32 cellular contexts compared by ENCODE assay signal in the genomic region with DNA sequence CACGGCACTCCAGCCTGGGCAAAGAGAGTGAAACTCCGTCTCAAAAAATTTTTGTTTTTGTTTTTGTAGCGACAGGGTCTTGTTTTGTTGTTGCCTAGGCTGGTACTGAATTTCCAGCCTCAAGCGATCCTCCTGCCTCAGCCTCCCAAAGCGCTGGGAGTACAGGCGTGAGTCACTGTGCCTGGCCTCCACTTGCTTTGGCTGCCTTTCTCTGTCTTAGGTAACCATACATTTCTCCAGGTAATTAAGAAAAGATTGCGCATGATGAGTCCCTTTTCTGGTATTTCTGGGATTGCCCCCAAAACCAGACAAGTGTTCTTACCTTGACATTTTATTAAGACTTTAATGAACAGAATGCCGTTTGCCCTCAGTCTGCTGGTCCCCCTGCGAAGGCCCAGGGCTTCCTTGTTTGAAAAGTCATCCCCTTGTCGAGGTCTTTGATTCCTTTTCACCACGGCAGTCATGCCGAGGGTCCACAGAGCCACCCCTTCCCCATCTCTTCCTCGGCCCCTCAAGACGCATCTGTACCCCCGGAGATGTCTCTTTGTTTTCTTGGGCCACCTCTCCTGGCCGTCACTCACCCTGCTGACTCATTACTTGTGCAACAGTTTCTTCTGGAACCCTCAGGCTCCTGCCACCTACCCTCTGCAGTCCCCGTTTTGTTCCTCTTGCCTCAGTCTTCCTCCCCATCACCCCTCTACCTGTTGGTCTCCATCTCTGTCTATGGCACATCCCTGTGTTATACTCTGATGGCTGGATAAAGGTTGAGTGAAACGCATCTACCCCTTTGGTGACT.
DNase-seq lines count a peak whose midpoint lies in the region; ATAC-seq and TF ChIP-seq lines count a peak whose summit lies in the region.
"Had no signal": no experiment of that assay in that cellular context is flagged by ENCODE, and none has a peak within 500 bp of the region (broad histone marks: within the 10 kb centered on the region; RNA-seq: fewer than 3 reads in every experiment).

No MANE protein-coding gene starts in this region.

- WGBS in mammary epithelial cell (ENCODE audit: low coverage, missing lambda C conversion rate): 76% methylated on average over 17 of the region's 18 CpGs

- no peaks in the 10 kb centered on the region for H3F3A ChIP-seq in GM23338 (replicated peaks; ENCODE audit: low read depth)

- dilution Hi-C loops in mammary epithelial cell (cut with HindIII; ENCODE audit: low sequenced_read_pairs): no loop called here

- H3K27ac ChIP-seq in GM23338 (ENCODE audit: low read depth) (no peak overlapping the region), mammary epithelial cell (ENCODE audit: insufficient read depth, low read depth, low read length) (peak overlapping the region; percentile 50), left lung (no peak overlapping the region)
- H3K27ac ChIP-seq: BLaER1 treated with 17β-estradiol and CSF1 and Interleukin-3, amounts not matched to agents 10 nM and 100 nM; colonic mucosa; gastrocnemius medialis; SJCRH30; tibial artery had no signal

- H3K27me3 Mint-ChIP-seq in GM23338 (ENCODE audit: insufficient read depth, low read depth, poor library complexity) (peaks cover 7% of the 10 kb centered on the region), neural crest cell (ENCODE audit: low read depth) (no peaks in the 10 kb centered on the region), CD14-positive monocyte (ENCODE audit: low read depth in 3 of 3) (peaks cover 6 to 12% (median 6%) of the 10 kb centered on the region in 3 donors)
- H3K27me3 Mint-ChIP-seq: activated CD4-positive, alpha-beta memory T cell treated with anti-CD3 and anti-CD28 coated beads for 36 hours had no signal

- H3K27me3 ChIP-seq in GM23338 (ENCODE audit: insufficient read depth) (no peaks in the 10 kb centered on the region), mammary epithelial cell (ENCODE audit: insufficient read depth, low read length) (no peaks in the 10 kb centered on the region), left lung (no peaks in the 10 kb centered on the region)
- H3K27me3 ChIP-seq: BLaER1 treated with 17β-estradiol and CSF1 and Interleukin-3, amounts not matched to agents 10 nM and 100 nM; colonic mucosa; gastrocnemius medialis; SJCRH30 had no signal

- BruUV-seq in mammary epithelial cell (replicated peaks; lab: Mats Ljungman, UMichigan): no TSS peak

- H3K4me1 Mint-ChIP-seq in GM23338: peaks cover 25% of the 10 kb centered on the region
- no peaks in the 10 kb centered on the region for H3K4me1 Mint-ChIP-seq in neural crest cell
- peaks cover 17% of the 10 kb centered on the region for H3K4me1 Mint-ChIP-seq in CD14-positive monocyte

- CTCF ChIA-PET in mammary epithelial cell (lab: Charles Lee; ENCODE audit: low non-redundant PET): no interaction called here

- H3K36me3 Mint-ChIP-seq in GM23338 (ENCODE audit: low read depth): peaks cover 10% of the 10 kb centered on the region; the same call in 2 of the 3 replicates
- no peaks in the 10 kb centered on the region for H3K36me3 Mint-ChIP-seq in neural crest cell (ENCODE audit: low read depth)
- peaks cover 0 to 1% of the 10 kb centered on the region in 2 donors for H3K36me3 Mint-ChIP-seq in CD14-positive monocyte
- H3K36me3 Mint-ChIP-seq: activated CD4-positive, alpha-beta memory T cell treated with anti-CD3 and anti-CD28 coated beads for 36 hours had no signal

- H3K4me3 ChIP-seq in GM23338 (no peak overlapping the region), mammary epithelial cell (replicated peaks in 1 of 3; ENCODE audit: insufficient read depth in 1 of 3, low read depth in 2 of 3, low read length in 3 of 3) (no peak overlapping the region), left lung (no peak overlapping the region)
- H3K4me3 ChIP-seq: BLaER1 treated with 17β-estradiol and CSF1 and Interleukin-3, amounts not matched to agents 10 nM and 100 nM; colonic mucosa; gastrocnemius medialis; SJCRH30; skin epidermis; tibial artery had no signal

- H3K79me2 ChIP-seq in GM23338 (replicated peaks; ENCODE audit: insufficient read depth) (peaks cover 21% of the 10 kb centered on the region), mammary epithelial cell (ENCODE audit: insufficient read depth, low read length) (peaks cover 97% of the 10 kb centered on the region)

- H3K9me2 ChIP-seq in GM23338 (ENCODE audit: insufficient read depth): no peaks in the 10 kb centered on the region

- H3K4me2 ChIP-seq in GM23338 (no peak overlapping the region), mammary epithelial cell (ENCODE audit: insufficient read depth, low read depth, low read length) (peak overlapping the region; percentile 42)
- H3K4me2 ChIP-seq: BLaER1 treated with 17β-estradiol and CSF1 and Interleukin-3, amounts not matched to agents 10 nM and 100 nM had no signal

- intact Hi-C loops in mammary epithelial cell (cut with micrococcal nuclease) (no loop called here), CD14-positive monocyte (cut with micrococcal nuclease) (no loop called here), left lung (cut with DNase I) (no loop called here)

- H3K27ac Mint-ChIP-seq in GM23338 (peak overlapping the region; percentile 22; the same call in 1 of the 2 replicates), neural crest cell (ENCODE audit: unreplicated experiment) (peak overlapping the region; percentile 67), CD14-positive monocyte (no peak overlapping the region)
- H3K27ac Mint-ChIP-seq: activated CD4-positive, alpha-beta memory T cell treated with anti-CD3 and anti-CD28 coated beads for 36 hours; activated T-helper 1 cell treated with anti-CD3 and anti-CD28 coated beads, Interleukin-12 subunit alpha, Interleukin-12 subunit beta, Interleukin-2, Interleukin-4 antibody, amounts not matched to agents 30 ng/mL and 10 ng/mL and 1 ng/mL, durations not matched to agents 14 hours and 24 hours and 36 hours; effector memory CD8-positive, alpha-beta T cell; HFFc6 had no signal

- TF ChIP-seq CTCF in GM23338 (conservative IDR thresholded peaks at IDR 0.05; ENCODE audit: low read depth in 2 of 2) (no peak), mammary epithelial cell (conservative IDR thresholded peaks at IDR 0.05 in 1 of 2, IDR thresholded peaks at IDR 0.05 in 1 of 2; ENCODE audit: extremely low read depth in 1 of 2, insufficient read depth in 1 of 2, low read depth in 1 of 2, low read length in 2 of 2) (no peak), neural crest cell (conservative IDR thresholded peaks at IDR 0.05) (no peak), CD14-positive monocyte (IDR thresholded peaks at IDR 0.05) (no peak), left lung (IDR thresholded peaks at IDR 0.05) (no peak)

- peak overlapping the region; percentile 19 for H3K9ac ChIP-seq in mammary epithelial cell (ENCODE audit: insufficient read depth, low read length)
- H3K9ac ChIP-seq: BLaER1 treated with 17β-estradiol and CSF1 and Interleukin-3, amounts not matched to agents 10 nM and 100 nM had no signal

- H3K4me1 ChIP-seq in GM23338 (ENCODE audit: insufficient read depth) (peaks cover 13% of the 10 kb centered on the region), mammary epithelial cell (ENCODE audit: insufficient read depth, low read length) (peaks cover 31% of the 10 kb centered on the region), left lung (peaks cover 12 to 24% of the 10 kb centered on the region in 2 donors)

- H3K9me3 ChIP-seq in mammary epithelial cell (replicated peaks; ENCODE audit: insufficient read depth, low read length): no peaks in the 10 kb centered on the region
- no peaks in the 10 kb centered on the region for H3K9me3 ChIP-seq in left lung
- H3K9me3 ChIP-seq: BLaER1 treated with 17β-estradiol and CSF1 and Interleukin-3, amounts not matched to agents 10 nM and 100 nM; colonic mucosa; gastrocnemius medialis; SJCRH30; tibial artery had no signal

- in situ Hi-C loops in mammary epithelial cell (cut with MboI; ENCODE audit: low sequenced_read_pairs in 2 of 2): no loop called here

- H3K4me3 Mint-ChIP-seq in GM23338: no peak overlapping the region
- no peak overlapping the region for H3K4me3 Mint-ChIP-seq in neural crest cell
- H3K4me3 Mint-ChIP-seq in CD14-positive monocyte: no peak overlapping the region
- H3K4me3 Mint-ChIP-seq: activated CD4-positive, alpha-beta memory T cell treated with anti-CD3 and anti-CD28 coated beads for 36 hours; activated T-helper 1 cell treated with anti-CD3 and anti-CD28 coated beads, Interleukin-12 subunit alpha, Interleukin-12 subunit beta, Interleukin-2, Interleukin-4 antibody, amounts not matched to agents 30 ng/mL and 10 ng/mL and 1 ng/mL, durations not matched to agents 14 hours and 24 hours and 36 hours; effector memory CD8-positive, alpha-beta T cell; HFFc6 had no signal

- ATAC-seq in GM23338: no peak
- ATAC-seq in left lung: no peak
- ATAC-seq: activated CD4-positive, CD25-positive, alpha-beta regulatory T cell treated with anti-CD3 and anti-CD28 coated beads, Interleukin-2, amount 50 U/mL, for 24 hours; effector memory CD8-positive, alpha-beta T cell; gastrocnemius medialis; left colon had no signal

- DNase-seq in GM23338 (ENCODE audit: low spot score) (no peak), NCI-H226 (peak; percentile 86), mammary epithelial cell (no peak), neural crest cell (ENCODE audit: low read depth, low spot score) (no peak), midbrain (lab: John Stamatoyannopoulos, UW) (no peak), CD14-positive monocyte (ENCODE audit: low spot score) (no peak), left lung (no peak)
- DNase-seq: activated CD4-positive, alpha-beta memory T cell treated with anti-CD3 and anti-CD28 coated beads for 36 hours; activated CD8-positive, alpha-beta memory T cell treated with anti-CD3 and anti-CD28 coated beads, Interleukin-2, amount 50 U/mL, for 4 hours; activated naive CD4-positive, alpha-beta T cell treated with anti-CD3 and anti-CD28 coated beads, Interleukin-2, amount 50 U/mL, for 16 hours; amniotic stem cell; colonic mucosa; COR-L47; DMS79; effector memory CD8-positive, alpha-beta T cell; gastrocnemius medialis; GF-D8; HFFc6; Kasumi-1; left colon; NCI-H1092 treated with DMSO at 0.1 percent for 48 hours; NCI-H187; NCI-H2171; NCI-H526; SJCRH30; stimulated activated CD8-positive, alpha-beta memory T cell treated with anti-CD3 and anti-CD28 coated beads, Interleukin-4, amount 100 ng/mL, for 48 hours; T1000; tibial artery had no signal

- H4K20me1 ChIP-seq in GM23338 (replicated peaks; ENCODE audit: insufficient read depth) (peaks cover 5% of the 10 kb centered on the region), mammary epithelial cell (ENCODE audit: insufficient read depth, low read length) (peaks cover 16% of the 10 kb centered on the region)
- H4K20me1 ChIP-seq: BLaER1 treated with 17β-estradiol and CSF1 and Interleukin-3, amounts not matched to agents 10 nM and 100 nM had no signal

- no peak overlapping the region for H2AFZ ChIP-seq in GM23338
- H2AFZ ChIP-seq in mammary epithelial cell (ENCODE audit: low read depth, low read length): no peak overlapping the region

- H3K9me3 Mint-ChIP-seq in GM23338 (no peaks in the 10 kb centered on the region; the same call in 2 of the 3 replicates), neural crest cell (no peaks in the 10 kb centered on the region), CD14-positive monocyte (no peaks in the 10 kb centered on the region)
- H3K9me3 Mint-ChIP-seq: activated CD4-positive, alpha-beta memory T cell treated with anti-CD3 and anti-CD28 coated beads for 36 hours; activated T-helper 1 cell treated with anti-CD3 and anti-CD28 coated beads, Interleukin-12 subunit alpha, Interleukin-12 subunit beta, Interleukin-2, Interleukin-4 antibody, amounts not matched to agents 30 ng/mL and 10 ng/mL and 1 ng/mL, durations not matched to agents 14 hours and 24 hours and 36 hours; effector memory CD8-positive, alpha-beta T cell; HFFc6 had no signal

- H3K36me3 ChIP-seq in GM23338 (ENCODE audit: insufficient read depth) (no peaks in the 10 kb centered on the region), mammary epithelial cell (ENCODE audit: insufficient read depth, low read length) (peaks cover 24% of the 10 kb centered on the region), left lung (no peaks in the 10 kb centered on the region)
- H3K36me3 ChIP-seq: BLaER1 treated with 17β-estradiol and CSF1 and Interleukin-3, amounts not matched to agents 10 nM and 100 nM; colonic mucosa; gastrocnemius medialis; SJCRH30; tibial artery had no signal

Comparison
In these comparisons a context has a peak if more than half of its experiments do, and no peak if none do; other contexts are left out.
1. H3K27ac Mint-ChIP-seq: peak in GM23338 (single experiment) and neural crest cell (single experiment); none in CD14-positive monocyte (0 of 7).